In genomic region chr5:84688566-84688965, GRCh38 we compare ENCODE assay signal across 17 cellular contexts.
DNase-seq lines count a peak whose midpoint lies in the region; TF ChIP-seq lines count a peak whose summit lies in the region.
"Had no signal": no experiment of that assay in that cellular context is flagged by ENCODE, and none has a peak within 500 bp of the region (broad histone marks: within the 10 kb centered on the region; RNA-seq: fewer than 3 reads in every experiment).

No MANE protein-coding gene starts in this region.

- no peaks in the 10 kb centered on the region for H3K36me3 ChIP-seq in HEK293 (ENCODE audit: control insufficient read depth in 2 of 2, insufficient read depth in 1 of 2, low read length in 2 of 2)
- no peaks in the 10 kb centered on the region for H3K36me3 ChIP-seq in SJCRH30
- H3K36me3 ChIP-seq: BLaER1 treated with 17β-estradiol and CSF1 and Interleukin-3, amounts not matched to agents 10 nM and 100 nM; esophagus squamous epithelium had no signal

- H3K9me3 ChIP-seq in AG04450 (ENCODE audit: control insufficient read depth, insufficient read depth, low read length) = no peaks in the 10 kb centered on the region
- no peaks in the 10 kb centered on the region for H3K9me3 ChIP-seq in HEK293 (ENCODE audit: control insufficient read depth, insufficient read depth, low read depth, low read length)
- no peaks in the 10 kb centered on the region; the same call in 1 of the 2 replicates for H3K9me3 ChIP-seq in SJCRH30 (replicated peaks)
- H3K9me3 ChIP-seq: BLaER1 treated with 17β-estradiol and CSF1 and Interleukin-3, amounts not matched to agents 10 nM and 100 nM; esophagus squamous epithelium had no signal

- POLR2A ChIA-PET in AG04450 (lab: Yijun Ruan, JAX) (no interaction called here), HEK293 (lab: Yijun Ruan, JAX) (no interaction called here)

- CTCF ChIA-PET in AG04450 (lab: Charles Lee) = no interaction called here
- CTCF ChIA-PET in HEK293 (lab: Yijun Ruan, JAX) = no interaction called here

- TF ChIP-seq CTCF in AG04450 (IDR thresholded peaks at IDR 0.05; ENCODE audit: low read depth, low read length) (no peak), HEK293 (tag by site-specific recombination; IDR thresholded peaks at IDR 0.05) (no peak), fibroblast of mammary gland (conservative IDR thresholded peaks at IDR 0.05; ENCODE audit: control insufficient read depth, insufficient read depth, low read depth, low read length) (no peak)

- H3K27ac ChIP-seq in AG04450 (ENCODE audit: low read depth, low read length) (no peak overlapping the region), HEK293 (ENCODE audit: extremely low read depth, low read depth, low read length) (no peak overlapping the region), SJCRH30 (peak overlapping the region; percentile 39)
- H3K27ac ChIP-seq: BLaER1 treated with 17β-estradiol and CSF1 and Interleukin-3, amounts not matched to agents 10 nM and 100 nM; esophagus squamous epithelium had no signal

- H3K4me3 ChIP-seq in AG04450 (ENCODE audit: low read depth, low read length) (no peak overlapping the region), HEK293 (ENCODE audit: low read depth, low read length) (no peak overlapping the region), SJCRH30 (no peak overlapping the region), fibroblast of mammary gland (ENCODE audit: control insufficient read depth, low read depth, low read length) (no peak overlapping the region)
- H3K4me3 ChIP-seq: BLaER1 treated with 17β-estradiol and CSF1 and Interleukin-3, amounts not matched to agents 10 nM and 100 nM; esophagus squamous epithelium had no signal

- DNase-seq in AG04450 (ENCODE audit: low read depth, low spot score) (peak; percentile 90), SJCRH30 (peak; percentile 36 to 71), fibroblast of mammary gland (ENCODE audit: low read depth) (peak; percentile 93), NCI-H146 (lab: John Stamatoyannopoulos, UW) (no peak), NCI-H128 (lab: John Stamatoyannopoulos, UW; ENCODE audit: unreplicated experiment) (no peak)
- DNase-seq in activated CD4-positive, alpha-beta T cell treated with anti-CD3 and anti-CD28 coated beads, Interleukin-2, amount 50 U/mL, for 1 hour = no peak
- no peak for DNase-seq in activated CD4-positive, alpha-beta T cell treated with anti-CD3 and anti-CD28 coated beads, Interleukin-2, amount 50 U/mL, for 4 hours
- DNase-seq: activated CD4-positive, alpha-beta T cell treated with anti-CD3 and anti-CD28 coated beads for 36 hours; activated effector memory CD4-positive, alpha-beta T cell treated with Interleukin-2 at 50 U/mL for 16 hours; cerebellar nuclear complex; esophagus squamous epithelium; NCI-H1417 treated with DMSO at 0.1 percent for 48 hours; retina; stimulated activated CD4-positive, alpha-beta T cell treated with anti-CD3 and anti-CD28 coated beads, Interleukin-4, amount 100 ng/mL, for 24 hours; stimulated activated naive CD4-positive, alpha-beta T cell had no signal

- no peaks in the 10 kb centered on the region for H3K4me1 ChIP-seq in HEK293 (ENCODE audit: control insufficient read depth, insufficient read depth, low read length)
- H3K4me1 ChIP-seq in SJCRH30 = peaks cover 15% of the 10 kb centered on the region
- H3K4me1 ChIP-seq: BLaER1 treated with 17β-estradiol and CSF1 and Interleukin-3, amounts not matched to agents 10 nM and 100 nM; esophagus squamous epithelium had no signal

- H3K27me3 ChIP-seq in AG04450 (ENCODE audit: control insufficient read depth, insufficient read depth, low read length) = no peaks in the 10 kb centered on the region
- H3K27me3 ChIP-seq in SJCRH30 = no peaks in the 10 kb centered on the region
- H3K27me3 ChIP-seq: BLaER1 treated with 17β-estradiol and CSF1 and Interleukin-3, amounts not matched to agents 10 nM and 100 nM; esophagus squamous epithelium had no signal

TF ChIP-seq in HEK293, 187 proteins besides CTCF, POLR2A, EP300 and RAD21 (continues in another document):
- TF ChIP-seq ZNF843 (tag by site-specific recombination; IDR thresholded peaks at IDR 0.05) (peak; percentile 69), ZNF692 (tag by site-specific recombination; IDR thresholded peaks at IDR 0.05) (peak; percentile 66), ZNF366 (tag by site-specific recombination; conservative IDR thresholded peaks at IDR 0.05) (peak; percentile 83), ZFP37 (tag by site-specific recombination; IDR thresholded peaks at IDR 0.05) (0 out of 2 replicates have a peak, but pooled peaks have one; percentile 56), ZBTB21 (tag by site-specific recombination; IDR thresholded peaks at IDR 0.05) (0 out of 2 replicates have a peak, but pooled peaks have one; percentile 46), ZNF660 (tag by site-specific recombination; IDR thresholded peaks at IDR 0.05) (peak; percentile 64), ZNF433 (tag by site-specific recombination; IDR thresholded peaks at IDR 0.05; ENCODE audit: low read depth) (no peak), ZNF629 (tag by site-specific recombination; IDR thresholded peaks at IDR 0.05) (peak; percentile 50), HOXD13 (CRISPR knock-in tag; IDR thresholded peaks at IDR 0.05; ENCODE audit: borderline replicate concordance) (peak; percentile 51; the same call in 1 of the 2 replicates), PRDM1 (tag by site-specific recombination; IDR thresholded peaks at IDR 0.05) (0 out of 2 replicates have a peak, but pooled peaks have one; percentile 9), ZNF394 (tag by site-specific recombination; IDR thresholded peaks at IDR 0.05; ENCODE audit: borderline replicate concordance) (0 out of 2 replicates have a peak, but pooled peaks have one; percentile 11), PRDM4 (tag by site-specific recombination; IDR thresholded peaks at IDR 0.05) (no peak), FEZF1 (tag by site-specific recombination; IDR thresholded peaks at IDR 0.05) (peak; percentile 31; the same call in 1 of the 2 replicates), ZNF362 (tag by site-specific recombination; IDR thresholded peaks at IDR 0.05) (peak; percentile 95), ZNF549 (tag by site-specific recombination; IDR thresholded peaks at IDR 0.05) (no peak), ZNF335 (tag by site-specific recombination; conservative IDR thresholded peaks at IDR 0.05) (peak; percentile 33; the same call in 1 of the 2 replicates), ZNF830 (tag by site-specific recombination; IDR thresholded peaks at IDR 0.05; ENCODE audit: low read depth) (no peak), ZNF26 (tag by site-specific recombination; IDR thresholded peaks at IDR 0.05) (no peak), ZFHX2 (tag by site-specific recombination; conservative IDR thresholded peaks at IDR 0.05) (no peak)

Comparison
In these comparisons a context has a peak if more than half of its experiments do, and no peak if none do; other contexts are left out.
1. DNase-seq: peak in AG04450 (single experiment), SJCRH30 (2 of 2) and fibroblast of mammary gland (single experiment); none in NCI-H146 (single experiment), NCI-H128 (single experiment), activated CD4-positive, alpha-beta T cell treated with anti-CD3 and anti-CD28 coated beads, Interleukin-2, amount 50 U/mL, for 1 hour (single experiment) and activated CD4-positive, alpha-beta T cell treated with anti-CD3 and anti-CD28 coated beads, Interleukin-2, amount 50 U/mL, for 4 hours (0 of 2).